Comparison of ENCODE assay signal across 1 cellular context in genomic region chr15:99097441-99098410, GRCh38.
TF ChIP-seq lines count a peak whose summit lies in the region.

No MANE protein-coding gene starts in this region.

TF ChIP-seq in IMR-90, 13 proteins besides CTCF, POLR2A, EP300 and RAD21:
- TF ChIP-seq NFE2L2 (IDR thresholded peaks at IDR 0.05; ENCODE audit: low read depth, low read length) = no peak
- no peak for TF ChIP-seq MXI1 (IDR thresholded peaks at IDR 0.05; ENCODE audit: borderline replicate concordance, low read depth, low read length)
- no peak for TF ChIP-seq BHLHE40 (IDR thresholded peaks at IDR 0.05; ENCODE audit: low read depth, low read length)
- TF ChIP-seq SMC3 (IDR thresholded peaks at IDR 0.05; ENCODE audit: low read depth, low read length) = no peak
- no peak for TF ChIP-seq MAFK (IDR thresholded peaks at IDR 0.05; ENCODE audit: low read depth, low read length)
- no peak for TF ChIP-seq RFX5 (IDR thresholded peaks at IDR 0.05; ENCODE audit: low read depth, low read length)
- no peak for TF ChIP-seq USF2 (IDR thresholded peaks at IDR 0.05; ENCODE audit: low read depth, low read length)
TF ChIP-seq in IMR-90: peak in this region for 0.
